ENCODE assay signal across 1 cellular context in genomic region chr1:25897754-25898153, GRCh38.
TF ChIP-seq lines count a peak whose summit lies in the region.

No MANE protein-coding gene starts in this region.

TF ChIP-seq in SK-N-SH, 30 proteins besides CTCF, POLR2A, EP300 and RAD21 (continued from another document):
- TF ChIP-seq USF1 (IDR thresholded peaks at IDR 0.05; ENCODE audit: borderline replicate concordance, low read depth): no peak
- TF ChIP-seq, protein P1, sequence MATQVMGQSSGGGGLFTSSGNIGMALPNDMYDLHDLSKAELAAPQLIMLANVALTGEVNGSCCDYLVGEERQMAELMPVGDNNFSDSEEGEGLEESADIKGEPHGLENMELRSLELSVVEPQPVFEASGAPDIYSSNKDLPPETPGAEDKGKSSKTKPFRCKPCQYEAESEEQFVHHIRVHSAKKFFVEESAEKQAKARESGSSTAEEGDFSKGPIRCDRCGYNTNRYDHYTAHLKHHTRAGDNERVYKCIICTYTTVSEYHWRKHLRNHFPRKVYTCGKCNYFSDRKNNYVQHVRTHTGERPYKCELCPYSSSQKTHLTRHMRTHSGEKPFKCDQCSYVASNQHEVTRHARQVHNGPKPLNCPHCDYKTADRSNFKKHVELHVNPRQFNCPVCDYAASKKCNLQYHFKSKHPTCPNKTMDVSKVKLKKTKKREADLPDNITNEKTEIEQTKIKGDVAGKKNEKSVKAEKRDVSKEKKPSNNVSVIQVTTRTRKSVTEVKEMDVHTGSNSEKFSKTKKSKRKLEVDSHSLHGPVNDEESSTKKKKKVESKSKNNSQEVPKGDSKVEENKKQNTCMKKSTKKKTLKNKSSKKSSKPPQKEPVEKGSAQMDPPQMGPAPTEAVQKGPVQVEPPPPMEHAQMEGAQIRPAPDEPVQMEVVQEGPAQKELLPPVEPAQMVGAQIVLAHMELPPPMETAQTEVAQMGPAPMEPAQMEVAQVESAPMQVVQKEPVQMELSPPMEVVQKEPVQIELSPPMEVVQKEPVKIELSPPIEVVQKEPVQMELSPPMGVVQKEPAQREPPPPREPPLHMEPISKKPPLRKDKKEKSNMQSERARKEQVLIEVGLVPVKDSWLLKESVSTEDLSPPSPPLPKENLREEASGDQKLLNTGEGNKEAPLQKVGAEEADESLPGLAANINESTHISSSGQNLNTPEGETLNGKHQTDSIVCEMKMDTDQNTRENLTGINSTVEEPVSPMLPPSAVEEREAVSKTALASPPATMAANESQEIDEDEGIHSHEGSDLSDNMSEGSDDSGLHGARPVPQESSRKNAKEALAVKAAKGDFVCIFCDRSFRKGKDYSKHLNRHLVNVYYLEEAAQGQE (IDR thresholded peaks at IDR 0.05; ENCODE audit: low read depth, low read length): no peak
- TF ChIP-seq JUND (IDR thresholded peaks at IDR 0.05): no peak
- TF ChIP-seq GATA2 (CRISPR knock-in tag; IDR thresholded peaks at IDR 0.05): no peak
- TF ChIP-seq CHD2 (IDR thresholded peaks at IDR 0.05; ENCODE audit: low read length, partially characterized antibody): no peak
- no peak for TF ChIP-seq PBX3 (IDR thresholded peaks at IDR 0.05)
- no peak for TF ChIP-seq TEAD4 (IDR thresholded peaks at IDR 0.05; ENCODE audit: borderline replicate concordance, insufficient read depth)
- TF ChIP-seq NFIC (IDR thresholded peaks at IDR 0.05; ENCODE audit: borderline replicate concordance): no peak
- TF ChIP-seq TAF1 (IDR thresholded peaks at IDR 0.05; ENCODE audit: borderline replicate concordance, low read depth, low read length): no peak
